In genomic region chr15:41795996-41796395, GRCh38 we compare ENCODE assay signal across 11 cellular contexts. TPM values are rescaled to one million over a fixed set of nuclear protein-coding genes. Genes with fewer than 3 reads are reported as not detected.
A peak's percentile ranks its signal among the peaks of the same experiment; 100 is the strongest.
DNase-seq lines count a peak whose midpoint lies in the region; ATAC-seq and TF ChIP-seq lines count a peak whose summit lies in the region.
"Had no signal": no experiment of that assay in that cellular context is flagged by ENCODE, and none has a peak within 500 bp of the region (broad histone marks: within the 10 kb centered on the region; RNA-seq: fewer than 3 reads in every experiment).

No MANE protein-coding gene starts in this region.

- H3K4me3 ChIP-seq in GM23248, result peak overlapping the region; percentile 46

- peak overlapping the region; percentile 75 for H3K4me2 ChIP-seq in GM23248 (ENCODE audit: unreplicated experiment)

- H3K9me2 ChIP-seq in GM23248 (ENCODE audit: insufficient read depth), result no peaks in the 10 kb centered on the region

- TF ChIP-seq CTCF in foreskin keratinocyte (conservative IDR thresholded peaks at IDR 0.05), result no peak

- H3K9ac ChIP-seq in GM23248, result peak overlapping the region; percentile 54
- H3K9ac ChIP-seq: KMS-11 had no signal

- no peak for ATAC-seq in T-helper 17 cell
- ATAC-seq in foreskin keratinocyte, result no peak
- ATAC-seq in HG03354 (IDR thresholded peaks at IDR 0.05; ENCODE audit: poor library complexity, severe bottlenecking, unreplicated experiment), result no peak
- no peak for ATAC-seq in HG03565 (IDR thresholded peaks at IDR 0.05; ENCODE audit: unreplicated experiment)

- peaks cover 52% of the 10 kb centered on the region for H3F3A ChIP-seq in GM23248 (ENCODE audit: insufficient read depth)

- peaks cover 6% of the 10 kb centered on the region for H3K36me3 Mint-ChIP-seq in T-helper 17 cell (ENCODE audit: low read depth)

- H3K36me3 ChIP-seq in GM23248 (ENCODE audit: low read depth), result no peaks in the 10 kb centered on the region

- H3K9me3 ChIP-seq in GM23248 (ENCODE audit: low read depth) (no peaks in the 10 kb centered on the region), T-helper 17 cell (ENCODE audit: control insufficient read depth, low read length, poor library complexity, severe bottlenecking) (no peaks in the 10 kb centered on the region)

- DNase-seq in GM23248 (peak; percentile 26), T-helper 17 cell (no peak), foreskin keratinocyte (no peak), iPS-NIHi7 (ENCODE audit: extremely low spot score) (no peak)
- DNase-seq: NCI-H1694, NCI-H526 had no signal

- H3K27ac ChIP-seq in GM23248, result peak overlapping the region; percentile 62
- peak overlapping the region; percentile 62 for H3K27ac ChIP-seq in foreskin keratinocyte
- H3K27ac ChIP-seq in temporal lobe (ENCODE audit: low read depth, low read length), result peak overlapping the region; percentile 58
- H3K27ac ChIP-seq: KMS-11 had no signal

- in situ Hi-C loops in GM23248 (cut with MboI), result no loop called here

- H2AFZ ChIP-seq in GM23248, result peak overlapping the region; percentile 64

- no peaks in the 10 kb centered on the region for H3K27me3 ChIP-seq in GM23248 (replicated peaks; ENCODE audit: insufficient read depth)
- H3K27me3 ChIP-seq in foreskin keratinocyte, result no peaks in the 10 kb centered on the region

- H3K4me3 Mint-ChIP-seq in T-helper 17 cell, result no peak overlapping the region
- H3K4me3 Mint-ChIP-seq: activated naive CD4-positive, alpha-beta T cell treated with anti-CD3 and anti-CD28 coated beads, Interleukin-2, amount 50 U/mL, for 24 hours had no signal

- H4K20me1 ChIP-seq in GM23248 (ENCODE audit: insufficient read depth), result no peaks in the 10 kb centered on the region

- peak overlapping the region; percentile 59 for H3K27ac Mint-ChIP-seq in T-helper 17 cell
- H3K27ac Mint-ChIP-seq: activated naive CD4-positive, alpha-beta T cell treated with anti-CD3 and anti-CD28 coated beads, Interleukin-2, amount 50 U/mL, for 24 hours had no signal

- H3K79me2 ChIP-seq in GM23248 (ENCODE audit: insufficient read depth), result peaks cover 79% of the 10 kb centered on the region

- peaks cover 27% of the 10 kb centered on the region for H3K4me1 Mint-ChIP-seq in T-helper 17 cell

- H3K4me1 ChIP-seq in GM23248 (ENCODE audit: insufficient read depth), result peaks cover 57% of the 10 kb centered on the region
- peaks cover 70% of the 10 kb centered on the region for H3K4me1 ChIP-seq in foreskin keratinocyte

- WGBS in GM23248 (ENCODE audit: low coverage in 1 of 2, low lambda C conversion rate in 2 of 2, missing lambda C conversion rate in 2 of 2), 2 experiments, result 14 to 15% methylated on average over 6 of the region's 6 CpGs

- no peaks in the 10 kb centered on the region for H3K27me3 Mint-ChIP-seq in T-helper 17 cell
- H3K27me3 Mint-ChIP-seq: activated naive CD4-positive, alpha-beta T cell treated with anti-CD3 and anti-CD28 coated beads, Interleukin-2, amount 50 U/mL, for 24 hours had no signal

RNA-seq across cellular contexts. Expression of gene MAPKBP1, which starts 21.7 kb away (rescaled TPM):
- 8.5 and 12.3 TPM in 2 replicates for total RNA-seq in GM23248 (2014; rRNA removed; shearing (Covaris generic))
- polyA plus RNA-seq in GM23248 (2016; fragmentation: Nextera tagmentation; extraction: Ambion mirVana) (4.4 and 5.2 TPM in 2 replicates), foreskin keratinocyte (12.6 and 15.3 TPM in 2 replicates)
- total RNA-seq in T-helper 17 cell (10 to 100 TPM; 30.2 to 34.6 TPM), foreskin keratinocyte (59.6 and 61.7 TPM in 2 replicates), temporal lobe (34.7 TPM)

RNA-seq across cellular contexts. Expression of gene JMJD7, which starts 31.9 kb away (rescaled TPM):
- 1.3 and 11.7 TPM in 2 replicates for total RNA-seq in GM23248 (2014; rRNA removed; shearing (Covaris generic))
- 3.5 and 5.3 TPM in 2 replicates for polyA plus RNA-seq in GM23248 (2016; fragmentation: Nextera tagmentation; extraction: Ambion mirVana)
- 10 to 100 TPM; 26.7 to 35.6 TPM for total RNA-seq in T-helper 17 cell
- total RNA-seq in foreskin keratinocyte, result 15.5 and 19.2 TPM in 2 replicates
- 20.5 and 22.9 TPM in 2 replicates for polyA plus RNA-seq in foreskin keratinocyte
- total RNA-seq in temporal lobe, result 2.2 TPM

RNA-seq across cellular contexts. Expression of gene PLA2G4B, which starts 42.7 kb away (rescaled TPM):
- total RNA-seq in GM23248 (2014; rRNA removed; shearing (Covaris generic)), result 1.4 TPM in 1 of 2 replicates, not detected in the other
- polyA plus RNA-seq in GM23248 (2016; fragmentation: Nextera tagmentation; extraction: Ambion mirVana), result 1.1 and 1.6 TPM in 2 replicates
- 10 to 100 TPM; 23.1 to 34.8 TPM for total RNA-seq in T-helper 17 cell
- total RNA-seq in foreskin keratinocyte, result 3.5 and 4.5 TPM in 2 replicates
- polyA plus RNA-seq in foreskin keratinocyte, result 4.3 and 5.5 TPM in 2 replicates
- total RNA-seq in temporal lobe, result 3.7 TPM
